ENCODE assay signal across 3 cellular contexts in the genomic region with DNA sequence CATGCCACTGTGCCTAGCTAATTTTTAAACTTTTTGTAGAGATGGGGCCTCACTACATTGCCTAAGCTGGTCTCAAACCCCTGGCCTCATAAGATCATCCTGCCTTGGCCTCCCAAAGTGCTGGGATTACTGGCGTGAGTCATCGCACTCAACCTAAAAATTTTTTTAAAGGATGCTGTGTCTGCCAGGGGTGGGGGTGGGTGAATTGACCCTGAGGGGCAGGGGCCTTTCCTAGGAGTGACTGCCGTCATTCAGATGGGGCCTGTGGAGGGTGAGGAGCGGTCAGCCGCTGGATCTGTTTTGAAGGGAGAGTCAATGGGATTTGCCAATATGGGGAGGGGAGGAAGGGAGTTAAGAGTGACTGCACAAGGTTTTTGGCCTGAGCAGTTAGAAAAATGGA.
TF ChIP-seq lines count a peak whose summit lies in the region.

No MANE protein-coding gene starts in this region.

TF ChIP-seq in HEK293, 187 proteins besides CTCF, POLR2A, EP300 and RAD21 (continued from another document and continues in another):
- peak; percentile 24; the same call in 1 of the 2 replicates for TF ChIP-seq OSR2 (tag by site-specific recombination; IDR thresholded peaks at IDR 0.05)
- TF ChIP-seq, protein P1, sequence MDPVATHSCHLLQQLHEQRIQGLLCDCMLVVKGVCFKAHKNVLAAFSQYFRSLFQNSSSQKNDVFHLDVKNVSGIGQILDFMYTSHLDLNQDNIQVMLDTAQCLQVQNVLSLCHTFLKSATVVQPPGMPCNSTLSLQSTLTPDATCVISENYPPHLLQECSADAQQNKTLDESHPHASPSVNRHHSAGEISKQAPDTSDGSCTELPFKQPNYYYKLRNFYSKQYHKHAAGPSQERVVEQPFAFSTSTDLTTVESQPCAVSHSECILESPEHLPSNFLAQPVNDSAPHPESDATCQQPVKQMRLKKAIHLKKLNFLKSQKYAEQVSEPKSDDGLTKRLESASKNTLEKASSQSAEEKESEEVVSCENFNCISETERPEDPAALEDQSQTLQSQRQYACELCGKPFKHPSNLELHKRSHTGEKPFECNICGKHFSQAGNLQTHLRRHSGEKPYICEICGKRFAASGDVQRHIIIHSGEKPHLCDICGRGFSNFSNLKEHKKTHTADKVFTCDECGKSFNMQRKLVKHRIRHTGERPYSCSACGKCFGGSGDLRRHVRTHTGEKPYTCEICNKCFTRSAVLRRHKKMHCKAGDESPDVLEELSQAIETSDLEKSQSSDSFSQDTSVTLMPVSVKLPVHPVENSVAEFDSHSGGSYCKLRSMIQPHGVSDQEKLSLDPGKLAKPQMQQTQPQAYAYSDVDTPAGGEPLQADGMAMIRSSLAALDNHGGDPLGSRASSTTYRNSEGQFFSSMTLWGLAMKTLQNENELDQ (tag by site-specific recombination; IDR thresholded peaks at IDR 0.05; ENCODE audit: low read depth) = no peak
- no peak for TF ChIP-seq SCRT1 (tag by site-specific recombination; IDR thresholded peaks at IDR 0.05; ENCODE audit: borderline replicate concordance)
- TF ChIP-seq WT1 (tag by site-specific recombination; IDR thresholded peaks at IDR 0.05) = 0 out of 2 replicates have a peak, but pooled peaks have one; percentile 29
- no peak for TF ChIP-seq SALL2 (tag by site-specific recombination; IDR thresholded peaks at IDR 0.05; ENCODE audit: borderline replicate concordance)
- TF ChIP-seq, protein P2, sequence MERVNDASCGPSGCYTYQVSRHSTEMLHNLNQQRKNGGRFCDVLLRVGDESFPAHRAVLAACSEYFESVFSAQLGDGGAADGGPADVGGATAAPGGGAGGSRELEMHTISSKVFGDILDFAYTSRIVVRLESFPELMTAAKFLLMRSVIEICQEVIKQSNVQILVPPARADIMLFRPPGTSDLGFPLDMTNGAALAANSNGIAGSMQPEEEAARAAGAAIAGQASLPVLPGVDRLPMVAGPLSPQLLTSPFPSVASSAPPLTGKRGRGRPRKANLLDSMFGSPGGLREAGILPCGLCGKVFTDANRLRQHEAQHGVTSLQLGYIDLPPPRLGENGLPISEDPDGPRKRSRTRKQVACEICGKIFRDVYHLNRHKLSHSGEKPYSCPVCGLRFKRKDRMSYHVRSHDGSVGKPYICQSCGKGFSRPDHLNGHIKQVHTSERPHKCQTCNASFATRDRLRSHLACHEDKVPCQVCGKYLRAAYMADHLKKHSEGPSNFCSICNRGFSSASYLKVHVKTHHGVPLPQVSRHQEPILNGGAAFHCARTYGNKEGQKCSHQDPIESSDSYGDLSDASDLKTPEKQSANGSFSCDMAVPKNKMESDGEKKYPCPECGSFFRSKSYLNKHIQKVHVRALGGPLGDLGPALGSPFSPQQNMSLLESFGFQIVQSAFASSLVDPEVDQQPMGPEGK (tag by site-specific recombination; IDR thresholded peaks at IDR 0.05) = peak; percentile 16; the same call in 1 of the 2 replicates
- TF ChIP-seq ZBTB20 (tag by site-specific recombination; IDR thresholded peaks at IDR 0.05) = no peak
- no peak for TF ChIP-seq ZNF266 (tag by site-specific recombination; IDR thresholded peaks at IDR 0.05; ENCODE audit: low read depth)
- TF ChIP-seq, protein P3, sequence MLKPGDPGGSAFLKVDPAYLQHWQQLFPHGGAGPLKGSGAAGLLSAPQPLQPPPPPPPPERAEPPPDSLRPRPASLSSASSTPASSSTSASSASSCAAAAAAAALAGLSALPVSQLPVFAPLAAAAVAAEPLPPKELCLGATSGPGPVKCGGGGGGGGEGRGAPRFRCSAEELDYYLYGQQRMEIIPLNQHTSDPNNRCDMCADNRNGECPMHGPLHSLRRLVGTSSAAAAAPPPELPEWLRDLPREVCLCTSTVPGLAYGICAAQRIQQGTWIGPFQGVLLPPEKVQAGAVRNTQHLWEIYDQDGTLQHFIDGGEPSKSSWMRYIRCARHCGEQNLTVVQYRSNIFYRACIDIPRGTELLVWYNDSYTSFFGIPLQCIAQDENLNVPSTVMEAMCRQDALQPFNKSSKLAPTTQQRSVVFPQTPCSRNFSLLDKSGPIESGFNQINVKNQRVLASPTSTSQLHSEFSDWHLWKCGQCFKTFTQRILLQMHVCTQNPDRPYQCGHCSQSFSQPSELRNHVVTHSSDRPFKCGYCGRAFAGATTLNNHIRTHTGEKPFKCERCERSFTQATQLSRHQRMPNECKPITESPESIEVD (tag by site-specific recombination; IDR thresholded peaks at IDR 0.05) = no peak

TF ChIP-seq in K562, 482 proteins besides CTCF, POLR2A, EP300 and RAD21 (continued from another document and continues in another):
- TF ChIP-seq JUND (IDR thresholded peaks at IDR 0.05; ENCODE audit: borderline replicate concordance, low read depth, low read length) (peak; percentile 69; the same call in 1 of the 2 replicates), JUND (tag; IDR thresholded peaks at IDR 0.05; ENCODE audit: borderline replicate concordance, low read depth, low read length) (no peak; the same call in 2 of the 3 replicates), KDM1A (IDR thresholded peaks at IDR 0.05) (no peak), NFATC3 (IDR thresholded peaks at IDR 0.05) (no peak), FOSL1 (tag; conservative IDR thresholded peaks at IDR 0.05) (peak; percentile 49; the same call in 1 of the 2 replicates), DPF2 (IDR thresholded peaks at IDR 0.05) (peak; percentile 42), RNF2 (IDR thresholded peaks at IDR 0.05) (no peak), U2AF1 (optimal IDR thresholded peaks at IDR 0.05; ENCODE audit: low read depth, low read length) (no peak), ARID1B (IDR thresholded peaks at IDR 0.05) (0 out of 2 replicates have a peak, but pooled peaks have one; percentile 19), ZNF785 (CRISPR knock-in tag; IDR thresholded peaks at IDR 0.05) (no peak)
- TF ChIP-seq, protein P4, sequence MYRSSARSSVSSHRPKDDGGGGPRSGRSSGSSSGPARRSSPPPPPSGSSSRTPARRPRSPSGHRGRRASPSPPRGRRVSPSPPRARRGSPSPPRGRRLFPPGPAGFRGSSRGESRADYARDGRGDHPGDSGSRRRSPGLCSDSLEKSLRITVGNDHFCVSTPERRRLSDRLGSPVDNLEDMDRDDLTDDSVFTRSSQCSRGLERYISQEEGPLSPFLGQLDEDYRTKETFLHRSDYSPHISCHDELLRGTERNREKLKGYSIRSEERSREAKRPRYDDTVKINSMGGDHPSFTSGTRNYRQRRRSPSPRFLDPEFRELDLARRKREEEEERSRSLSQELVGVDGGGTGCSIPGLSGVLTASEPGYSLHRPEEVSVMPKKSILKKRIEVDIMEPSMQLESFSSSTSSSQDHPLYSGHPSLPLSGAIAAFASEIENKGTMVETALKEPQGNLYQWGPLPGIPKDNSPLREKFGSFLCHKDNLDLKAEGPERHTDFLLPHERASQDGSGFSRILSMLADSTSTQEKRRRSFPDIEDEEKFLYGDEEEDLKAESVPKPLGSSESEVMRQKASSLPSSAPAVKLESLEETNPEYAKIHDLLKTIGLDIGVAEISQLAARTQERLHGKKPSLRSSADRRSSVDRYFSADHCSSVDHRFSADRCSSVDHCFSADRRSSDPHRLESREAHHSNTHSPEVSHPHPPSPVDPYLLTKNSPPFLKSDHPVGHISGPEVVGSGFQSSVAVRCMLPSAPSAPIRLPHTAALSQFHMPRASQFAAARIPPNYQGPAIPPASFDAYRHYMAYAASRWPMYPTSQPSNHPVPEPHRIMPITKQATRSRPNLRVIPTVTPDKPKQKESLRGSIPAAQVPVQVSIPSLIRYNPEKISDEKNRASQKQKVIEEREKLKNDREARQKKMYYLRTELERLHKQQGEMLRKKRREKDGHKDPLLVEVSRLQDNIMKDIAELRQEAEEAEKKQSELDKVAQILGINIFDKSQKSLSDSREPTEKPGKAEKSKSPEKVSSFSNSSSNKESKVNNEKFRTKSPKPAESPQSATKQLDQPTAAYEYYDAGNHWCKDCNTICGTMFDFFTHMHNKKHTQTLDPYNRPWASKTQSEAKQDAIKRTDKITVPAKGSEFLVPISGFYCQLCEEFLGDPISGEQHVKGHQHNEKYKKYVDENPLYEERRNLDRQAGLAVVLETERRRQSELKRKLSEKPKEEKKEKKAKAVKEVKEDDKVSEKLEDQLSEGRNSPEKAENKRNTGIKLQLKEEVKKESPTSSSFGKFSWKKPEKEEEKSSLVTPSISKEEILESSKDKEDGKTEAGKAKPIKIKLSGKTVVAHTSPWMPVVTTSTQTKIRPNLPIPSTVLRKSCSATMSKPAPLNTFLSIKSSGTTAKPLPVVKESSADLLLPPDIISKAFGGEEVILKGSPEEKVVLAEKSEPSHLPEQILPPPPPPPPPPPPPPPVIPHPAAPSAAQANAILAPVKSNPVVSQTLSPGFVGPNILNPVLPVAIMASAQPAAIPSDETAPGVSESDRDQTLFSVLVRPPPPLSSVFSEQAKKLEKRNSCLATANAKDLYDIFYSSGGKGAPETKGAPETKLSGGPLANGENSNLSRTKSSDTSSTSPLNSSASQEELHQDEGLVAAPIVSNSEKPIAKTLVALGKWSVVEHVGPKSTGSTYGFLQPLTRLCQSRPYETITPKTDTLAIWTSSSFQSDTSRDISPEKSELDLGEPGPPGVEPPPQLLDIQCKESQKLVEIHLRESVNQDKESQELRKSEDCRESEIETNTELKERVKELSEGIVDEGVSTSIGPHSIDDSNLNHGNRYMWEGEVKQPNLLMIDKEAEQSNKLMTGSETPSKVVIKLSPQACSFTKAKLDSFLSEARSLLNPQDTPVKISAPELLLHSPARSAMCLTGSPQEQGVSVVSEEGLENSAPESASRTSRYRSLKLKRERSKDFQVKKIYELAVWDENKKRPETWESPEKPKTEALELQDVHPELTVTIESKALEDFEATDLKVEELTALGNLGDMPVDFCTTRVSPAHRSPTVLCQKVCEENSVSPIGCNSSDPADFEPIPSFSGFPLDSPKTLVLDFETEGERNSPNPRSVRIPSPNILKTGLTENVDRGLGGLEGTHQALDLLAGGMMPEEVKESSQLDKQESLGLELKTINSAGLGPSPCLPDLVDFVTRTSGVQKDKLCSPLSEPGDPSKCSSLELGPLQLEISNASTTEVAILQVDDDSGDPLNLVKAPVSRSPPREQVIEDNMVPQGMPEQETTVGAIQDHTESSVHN (IDR thresholded peaks at IDR 0.05; ENCODE audit: borderline replicate concordance in 1 of 2, low read depth in 1 of 2) = no peak

TF ChIP-seq in HepG2, 621 proteins besides CTCF, POLR2A, EP300 and RAD21 (continued from another document):
- TF ChIP-seq, protein P5, sequence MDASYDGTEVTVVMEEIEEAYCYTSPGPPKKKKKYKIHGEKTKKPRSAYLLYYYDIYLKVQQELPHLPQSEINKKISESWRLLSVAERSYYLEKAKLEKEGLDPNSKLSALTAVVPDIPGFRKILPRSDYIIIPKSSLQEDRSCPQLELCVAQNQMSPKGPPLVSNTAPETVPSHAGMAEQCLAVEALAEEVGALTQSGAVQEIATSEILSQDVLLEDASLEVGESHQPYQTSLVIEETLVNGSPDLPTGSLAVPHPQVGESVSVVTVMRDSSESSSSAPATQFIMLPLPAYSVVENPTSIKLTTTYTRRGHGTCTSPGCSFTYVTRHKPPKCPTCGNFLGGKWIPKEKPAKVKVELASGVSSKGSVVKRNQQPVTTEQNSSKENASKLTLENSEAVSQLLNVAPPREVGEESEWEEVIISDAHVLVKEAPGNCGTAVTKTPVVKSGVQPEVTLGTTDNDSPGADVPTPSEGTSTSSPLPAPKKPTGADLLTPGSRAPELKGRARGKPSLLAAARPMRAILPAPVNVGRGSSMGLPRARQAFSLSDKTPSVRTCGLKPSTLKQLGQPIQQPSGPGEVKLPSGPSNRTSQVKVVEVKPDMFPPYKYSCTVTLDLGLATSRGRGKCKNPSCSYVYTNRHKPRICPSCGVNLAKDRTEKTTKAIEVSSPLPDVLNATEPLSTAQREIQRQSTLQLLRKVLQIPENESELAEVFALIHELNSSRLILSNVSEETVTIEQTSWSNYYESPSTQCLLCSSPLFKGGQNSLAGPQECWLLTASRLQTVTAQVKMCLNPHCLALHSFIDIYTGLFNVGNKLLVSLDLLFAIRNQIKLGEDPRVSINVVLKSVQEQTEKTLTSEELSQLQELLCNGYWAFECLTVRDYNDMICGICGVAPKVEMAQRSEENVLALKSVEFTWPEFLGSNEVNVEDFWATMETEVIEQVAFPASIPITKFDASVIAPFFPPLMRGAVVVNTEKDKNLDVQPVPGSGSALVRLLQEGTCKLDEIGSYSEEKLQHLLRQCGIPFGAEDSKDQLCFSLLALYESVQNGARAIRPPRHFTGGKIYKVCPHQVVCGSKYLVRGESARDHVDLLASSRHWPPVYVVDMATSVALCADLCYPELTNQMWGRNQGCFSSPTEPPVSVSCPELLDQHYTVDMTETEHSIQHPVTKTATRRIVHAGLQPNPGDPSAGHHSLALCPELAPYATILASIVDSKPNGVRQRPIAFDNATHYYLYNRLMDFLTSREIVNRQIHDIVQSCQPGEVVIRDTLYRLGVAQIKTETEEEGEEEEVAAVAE (CRISPR knock-in tag; IDR thresholded peaks at IDR 0.05; ENCODE audit: borderline replicate concordance) = no peak
- no peak for TF ChIP-seq MAZ (IDR thresholded peaks at IDR 0.05; ENCODE audit: borderline replicate concordance, low read depth, low read length)
- no peak for TF ChIP-seq MAZ (CRISPR knock-in tag; IDR thresholded peaks at IDR 0.05; ENCODE audit: low read depth)
TF ChIP-seq in HepG2: peak in this region for 0.
